8 cellular contexts compared by ENCODE assay signal in the genomic region with DNA sequence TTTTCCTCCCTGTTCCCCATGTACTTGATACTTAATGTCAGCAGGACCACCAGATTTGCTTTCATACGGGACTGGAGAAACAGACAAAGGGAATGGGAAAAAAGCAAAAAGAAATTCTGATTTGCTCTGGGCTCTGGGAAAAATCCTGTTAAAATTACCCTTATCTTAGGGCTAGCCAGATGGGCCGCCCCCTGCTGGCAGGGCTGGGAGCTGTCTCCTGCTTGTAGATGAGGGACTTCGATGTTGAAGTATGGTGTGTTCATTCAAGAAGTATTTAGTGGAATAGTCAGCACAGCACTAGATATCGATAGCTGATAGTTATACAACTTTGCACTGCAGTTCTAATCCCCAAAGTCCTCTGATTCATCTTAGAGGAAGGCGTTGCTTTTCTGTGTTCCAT.
DNase-seq lines count a peak whose midpoint lies in the region; ATAC-seq and TF ChIP-seq lines count a peak whose summit lies in the region.

No MANE protein-coding gene starts in this region.

- no peak overlapping the region for H3K4me3 Mint-ChIP-seq in activated naive CD4-positive, alpha-beta T cell treated with anti-CD3 and anti-CD28 coated beads, Interleukin-2, amount 10 ng/mL, durations not matched to agents 7 days and 5 days

- no peak overlapping the region for H3K27ac ChIP-seq in RWPE1

- H3K27me3 Mint-ChIP-seq in activated naive CD4-positive, alpha-beta T cell treated with anti-CD3 and anti-CD28 coated beads, Interleukin-2, amount 10 ng/mL, durations not matched to agents 7 days and 5 days: no peaks in the 10 kb centered on the region

- POLR2A ChIA-PET in RWPE1 (lab: Yijun Ruan, JAX; ENCODE audit: low non-redundant PET): no interaction called here

- no peak overlapping the region for H3K27ac Mint-ChIP-seq in activated naive CD4-positive, alpha-beta T cell treated with anti-CD3 and anti-CD28 coated beads, Interleukin-2, amount 10 ng/mL, durations not matched to agents 7 days and 5 days

- CTCF ChIA-PET in RWPE1 (lab: Yijun Ruan, JAX): interaction anchor here (1.1 to 1.9 kb wide), 4 partner anchors 32 to 102 kb away, joined by 3 to 12 read pairs (median 4); no protein-coding TSS in a partner anchor
- CTCF ChIA-PET in activated naive CD4-positive, alpha-beta T cell treated with anti-CD3 and anti-CD28 coated beads, Interleukin-2, amount 10 ng/mL, durations not matched to agents 7 days and 5 days (lab: Charles Lee): interaction anchor here (0.7 to 5.2 kb wide), 13 partner anchors 10 to 391 kb away, joined by 3 to 85 read pairs (median 6); partner anchors contain the start of gene UTP14A

- DNase-seq in NCI-H510A (lab: John Stamatoyannopoulos, UW) (peak; percentile 1), NCI-H510A treated with DMSO at 0.1 percent for 48 hours (lab: John Stamatoyannopoulos, UW) (no peak), RWPE1 (ENCODE audit: low spot score) (peak; percentile 4), hepatic stellate cell (ENCODE audit: low spot score) (peak; percentile 31)
- peak; percentile 64 for DNase-seq in activated naive CD4-positive, alpha-beta T cell treated with anti-CD3 and anti-CD28 coated beads, Interleukin-2, amount 10 ng/mL, durations not matched to agents 7 days and 5 days
- peak; percentile 18 for DNase-seq in stimulated activated CD4-positive, alpha-beta T cell treated with anti-CD3 and anti-CD28 coated beads, Interleukin-2, amount 100 ng/mL, for 4 hours (ENCODE audit: low read depth)

- ATAC-seq in GM21723 (IDR thresholded peaks at IDR 0.05; ENCODE audit: unreplicated experiment) (no peak), HG03139 (IDR thresholded peaks at IDR 0.05; ENCODE audit: unreplicated experiment) (no peak)

- H3K36me3 Mint-ChIP-seq in activated naive CD4-positive, alpha-beta T cell treated with anti-CD3 and anti-CD28 coated beads, Interleukin-2, amount 10 ng/mL, durations not matched to agents 7 days and 5 days: peaks cover 15% of the 10 kb centered on the region

- peak; percentile 38; the same call in 1 of the 2 replicates for TF ChIP-seq CTCF in RWPE1 (conservative IDR thresholded peaks at IDR 0.05; ENCODE audit: low read depth)

- H3K9me3 Mint-ChIP-seq in activated naive CD4-positive, alpha-beta T cell treated with anti-CD3 and anti-CD28 coated beads, Interleukin-2, amount 10 ng/mL, durations not matched to agents 7 days and 5 days: no peaks in the 10 kb centered on the region

- peaks cover 17% of the 10 kb centered on the region for H3K4me1 Mint-ChIP-seq in activated naive CD4-positive, alpha-beta T cell treated with anti-CD3 and anti-CD28 coated beads, Interleukin-2, amount 10 ng/mL, durations not matched to agents 7 days and 5 days
